19 cellular contexts compared by ENCODE assay signal in the genomic region with DNA sequence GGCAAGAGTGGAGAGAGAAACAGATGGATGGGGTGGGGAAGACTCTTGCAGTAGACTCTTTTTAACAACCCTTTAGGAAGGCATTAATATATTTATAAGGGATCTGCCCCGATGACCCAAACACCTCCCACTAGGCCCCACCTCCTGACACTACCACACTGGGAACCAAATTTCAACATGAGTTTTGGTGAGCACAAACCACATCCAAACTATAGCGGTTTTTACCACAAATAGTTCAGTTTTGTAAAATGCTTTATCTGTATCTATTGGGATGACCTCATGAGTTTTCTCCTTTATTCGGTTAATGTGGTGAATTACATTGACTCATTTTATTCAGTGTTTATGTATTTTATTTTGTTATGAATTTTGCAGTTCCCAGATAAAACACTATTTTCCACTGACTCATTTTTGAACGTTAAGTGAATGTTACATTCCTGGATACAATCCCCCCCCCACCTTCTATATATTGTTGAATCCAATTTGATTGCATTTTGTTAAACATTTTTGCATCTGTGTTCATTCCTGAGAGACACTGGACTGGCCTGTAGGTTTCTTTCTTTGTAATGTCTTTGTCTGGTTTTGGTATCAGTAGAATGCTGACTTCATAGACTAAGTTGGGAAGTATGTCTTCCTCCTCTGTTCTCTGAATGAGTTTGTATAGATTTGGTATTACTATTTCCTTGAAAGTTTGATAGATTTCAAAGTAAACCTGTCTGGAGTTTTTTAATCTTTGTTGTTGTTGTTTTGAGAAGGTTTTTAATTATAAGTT. TPM values are rescaled to one million over a fixed set of nuclear protein-coding genes. Genes with fewer than 3 reads are reported as not detected.
DNase-seq lines count a peak whose midpoint lies in the region; ATAC-seq, FAIRE-seq and TF ChIP-seq lines count a peak whose summit lies in the region.
"Had no signal": no experiment of that assay in that cellular context is flagged by ENCODE, and none has a peak within 500 bp of the region (broad histone marks: within the 10 kb centered on the region; RNA-seq: fewer than 3 reads in every experiment).

No MANE protein-coding gene starts in this region.

- peaks cover 11 to 16% of the 10 kb centered on the region in 2 donors for H3K36me3 Mint-ChIP-seq in activated T-cell treated with anti-CD3 and anti-CD28 coated beads, Interleukin-2, amount 50 U/mL, for 72 hours (ENCODE audit: insufficient read depth in 2 of 2)
- peaks cover 17% of the 10 kb centered on the region for H3K36me3 Mint-ChIP-seq in astrocyte (ENCODE audit: low read depth, unreplicated experiment)

- H3K27ac Mint-ChIP-seq in activated T-cell treated with anti-CD3 and anti-CD28 coated beads, Interleukin-2, amount 50 U/mL, for 72 hours = peak overlapping the region; percentile 71
- no peak overlapping the region for H3K27ac Mint-ChIP-seq in astrocyte (ENCODE audit: unreplicated experiment)
- H3K27ac Mint-ChIP-seq in stimulated activated naive CD8-positive, alpha-beta T cell treated with anti-CD3 and anti-CD28 coated beads, Interleukin-15, amount 100 ng/mL, for 72 hours = peak overlapping the region in 1 of 2 donors; percentile 1

- H3K79me2 ChIP-seq in astrocyte (ENCODE audit: insufficient read depth, low read length) = no peaks in the 10 kb centered on the region

- H3K27me3 ChIP-seq in astrocyte (ENCODE audit: insufficient read depth, low read length) = no peaks in the 10 kb centered on the region

- H3K9ac ChIP-seq in astrocyte (ENCODE audit: low read length) = no peak overlapping the region
- H3K9ac ChIP-seq: GM23248, KMS-11 had no signal

- H3K4me1 Mint-ChIP-seq in activated T-cell treated with anti-CD3 and anti-CD28 coated beads, Interleukin-2, amount 50 U/mL, for 72 hours (ENCODE audit: low read depth) = peaks cover 8% of the 10 kb centered on the region
- peaks cover 3% of the 10 kb centered on the region for H3K4me1 Mint-ChIP-seq in astrocyte (ENCODE audit: low read depth, unreplicated experiment)
- no peaks in the 10 kb centered on the region for H3K4me1 Mint-ChIP-seq in stimulated activated naive CD8-positive, alpha-beta T cell treated with anti-CD3 and anti-CD28 coated beads, Interleukin-15, amount 100 ng/mL, for 72 hours

- H3K4me3 ChIP-seq in astrocyte (ENCODE audit: insufficient read depth, low read depth, low read length) = no peak overlapping the region
- H3K4me3 ChIP-seq: GM23248, HAP-1 had no signal

- no peak for DNase-seq in activated T-cell treated with anti-CD3 and anti-CD28 coated beads, Interleukin-2, amount 50 U/mL, for 72 hours
- no peak for DNase-seq in activated T-cell treated with anti-CD3 and anti-CD28 coated beads for 4 hours
- DNase-seq in RCC 7860 (ENCODE audit: low spot score) = no peak
- DNase-seq in astrocyte (ENCODE audit: low read depth) = peak; percentile 24
- no peak for DNase-seq in stimulated activated naive CD8-positive, alpha-beta T cell treated with anti-CD3 and anti-CD28 coated beads, Interleukin-15, amount 100 ng/mL, for 72 hours
- no peak for DNase-seq in DMS114 treated with DMSO at 0.1 percent for 48 hours (lab: John Stamatoyannopoulos, UW; ENCODE audit: unreplicated experiment)
- no peak for DNase-seq in SW 1271 (lab: John Stamatoyannopoulos, UW)
- DNase-seq: ACHN, C1 segment of cervical spinal cord, GDM1, GM23248, NCI-H1105, NCI-H2081 treated with DMSO at 0.1 percent for 48 hours, NCI-H82, RPMI8226, SIG-M5 had no signal

- H4K20me1 ChIP-seq in astrocyte (ENCODE audit: insufficient read depth, low read length) = no peaks in the 10 kb centered on the region

- H3K27ac ChIP-seq in astrocyte (ENCODE audit: low read depth, low read length) = no peak overlapping the region
- H3K27ac ChIP-seq: GM23248, KMS-11 had no signal

- FAIRE-seq in RCC 7860 (lab: Jason Lieb, UNC) = peak; percentile 4
- no peak for FAIRE-seq in astrocyte (lab: Jason Lieb, UNC)

- no peaks in the 10 kb centered on the region for H3K27me3 Mint-ChIP-seq in activated T-cell treated with anti-CD3 and anti-CD28 coated beads, Interleukin-2, amount 50 U/mL, for 72 hours (ENCODE audit: low read depth)
- H3K27me3 Mint-ChIP-seq in astrocyte (ENCODE audit: low read depth, unreplicated experiment) = no peaks in the 10 kb centered on the region
- no peaks in the 10 kb centered on the region for H3K27me3 Mint-ChIP-seq in stimulated activated naive CD8-positive, alpha-beta T cell treated with anti-CD3 and anti-CD28 coated beads, Interleukin-15, amount 100 ng/mL, for 72 hours

- H3K4me1 ChIP-seq in astrocyte (ENCODE audit: insufficient read depth, low read length) = no peaks in the 10 kb centered on the region
- H3K4me1 ChIP-seq: HAP-1 had no signal

- H3K9me3 Mint-ChIP-seq in activated T-cell treated with anti-CD3 and anti-CD28 coated beads, Interleukin-2, amount 50 U/mL, for 72 hours = peaks cover 4 to 19% of the 10 kb centered on the region in 2 donors
- H3K9me3 Mint-ChIP-seq in astrocyte (ENCODE audit: unreplicated experiment) = peaks cover 9% of the 10 kb centered on the region
- H3K9me3 Mint-ChIP-seq in stimulated activated naive CD8-positive, alpha-beta T cell treated with anti-CD3 and anti-CD28 coated beads, Interleukin-15, amount 100 ng/mL, for 72 hours = peaks cover 10 to 18% of the 10 kb centered on the region in 2 donors

- peaks cover 8% of the 10 kb centered on the region for H3K9me3 ChIP-seq in astrocyte (ENCODE audit: insufficient read depth, low read depth, low read length)

- TF ChIP-seq CTCF in astrocyte (IDR thresholded peaks at IDR 0.05; ENCODE audit: insufficient read depth, low read depth, low read length) = no peak

- H3K4me2 ChIP-seq in astrocyte (ENCODE audit: low read length) = no peak overlapping the region
- H3K4me2 ChIP-seq: KMS-11 had no signal

- no peaks in the 10 kb centered on the region for H3K36me3 ChIP-seq in astrocyte (ENCODE audit: insufficient read depth, low read length)
- H3K36me3 ChIP-seq: HAP-1 had no signal

- H3K4me3 Mint-ChIP-seq in activated T-cell treated with anti-CD3 and anti-CD28 coated beads, Interleukin-2, amount 50 U/mL, for 72 hours = no peak overlapping the region
- no peak overlapping the region for H3K4me3 Mint-ChIP-seq in astrocyte (ENCODE audit: unreplicated experiment)
- no peak overlapping the region for H3K4me3 Mint-ChIP-seq in stimulated activated naive CD8-positive, alpha-beta T cell treated with anti-CD3 and anti-CD28 coated beads, Interleukin-15, amount 100 ng/mL, for 72 hours

- peak; percentile 64 to 89 for ATAC-seq in activated T-cell treated with anti-CD3 and anti-CD28 coated beads, Interleukin-2, amount 50 U/mL, for 72 hours (replicated peaks in 1 of 2)
- ATAC-seq in stimulated activated naive CD8-positive, alpha-beta T cell treated with anti-CD3 and anti-CD28 coated beads, Interleukin-15, amount 100 ng/mL, for 72 hours = peak; percentile 61
- ATAC-seq: SK-N-SH treated with all-trans-retinoic acid at 6 μM for 48 hours had no signal

- no peak overlapping the region for H2AFZ ChIP-seq in astrocyte (ENCODE audit: low read depth, low read length)
- H2AFZ ChIP-seq: GM23248 had no signal

RNA-seq across cellular contexts. Expression of gene CPLX1, which starts 13.9 kb away (rescaled TPM):
- total RNA-seq in activated T-cell treated with anti-CD3 and anti-CD28 coated beads, Interleukin-2, amount 50 U/mL, for 72 hours = 1 to 10 TPM; 1.3 to 1.9 TPM
- 0.41 and 1.9 TPM in 2 replicates for total RNA-seq in astrocyte
- total RNA-seq: GM23248 had no signal
